ENCODE assay signal across 2 cellular contexts in genomic region chr9:69172895-69173294, GRCh38.
TF ChIP-seq lines count a peak whose summit lies in the region.

No MANE protein-coding gene starts in this region.

TF ChIP-seq in H1, 55 proteins besides CTCF, POLR2A, EP300 and RAD21:
- TF ChIP-seq SP1 (IDR thresholded peaks at IDR 0.05; ENCODE audit: low read depth, low read length) (no peak), NANOG (IDR thresholded peaks at IDR 0.05; ENCODE audit: insufficient read depth, low read depth, low read length, poor library complexity, severe bottlenecking) (no peak), KDM4A (IDR thresholded peaks at IDR 0.05; ENCODE audit: low read depth, low read length, severe bottlenecking) (no peak), BRCA1 (IDR thresholded peaks at IDR 0.05; ENCODE audit: low read depth, low read length) (no peak)

TF ChIP-seq in SK-N-SH treated with all-trans-retinoic acid at 6 μM for 48 hours, 23 proteins besides CTCF, POLR2A, EP300 and RAD21 (continued from another document):
- TF ChIP-seq TOX (CRISPR knock-in tag; IDR thresholded peaks at IDR 0.05; ENCODE audit: borderline replicate concordance) (no peak), PATZ1 (CRISPR knock-in tag; IDR thresholded peaks at IDR 0.05; ENCODE audit: borderline replicate concordance) (no peak), BACH2 (CRISPR knock-in tag; IDR thresholded peaks at IDR 0.05; ENCODE audit: borderline replicate concordance) (no peak), ESRRG (CRISPR knock-in tag; IDR thresholded peaks at IDR 0.05) (no peak), SNAI2 (CRISPR knock-in tag; IDR thresholded peaks at IDR 0.05) (no peak), OSR1 (CRISPR knock-in tag; IDR thresholded peaks at IDR 0.05) (no peak), ZC3H10 (CRISPR knock-in tag; IDR thresholded peaks at IDR 0.05) (no peak), ZNF565 (CRISPR knock-in tag; conservative IDR thresholded peaks at IDR 0.05; ENCODE audit: low read depth) (no peak), ZNF70 (CRISPR knock-in tag; IDR thresholded peaks at IDR 0.05) (no peak), POU6F1 (CRISPR knock-in tag; IDR thresholded peaks at IDR 0.05; ENCODE audit: borderline replicate concordance, low read depth) (no peak), TCF4 (CRISPR knock-in tag; IDR thresholded peaks at IDR 0.05; ENCODE audit: borderline replicate concordance) (no peak), RARB (CRISPR knock-in tag; IDR thresholded peaks at IDR 0.05) (no peak), TSHZ2 (CRISPR knock-in tag; IDR thresholded peaks at IDR 0.05) (no peak), GLIS3 (CRISPR knock-in tag; IDR thresholded peaks at IDR 0.05) (no peak), CREB5 (CRISPR knock-in tag; IDR thresholded peaks at IDR 0.05; ENCODE audit: low read depth) (no peak), ARNTL (CRISPR knock-in tag; IDR thresholded peaks at IDR 0.05; ENCODE audit: borderline replicate concordance, low read depth) (no peak)
